ENCODE assay signal across 1 cellular context in the genomic region with DNA sequence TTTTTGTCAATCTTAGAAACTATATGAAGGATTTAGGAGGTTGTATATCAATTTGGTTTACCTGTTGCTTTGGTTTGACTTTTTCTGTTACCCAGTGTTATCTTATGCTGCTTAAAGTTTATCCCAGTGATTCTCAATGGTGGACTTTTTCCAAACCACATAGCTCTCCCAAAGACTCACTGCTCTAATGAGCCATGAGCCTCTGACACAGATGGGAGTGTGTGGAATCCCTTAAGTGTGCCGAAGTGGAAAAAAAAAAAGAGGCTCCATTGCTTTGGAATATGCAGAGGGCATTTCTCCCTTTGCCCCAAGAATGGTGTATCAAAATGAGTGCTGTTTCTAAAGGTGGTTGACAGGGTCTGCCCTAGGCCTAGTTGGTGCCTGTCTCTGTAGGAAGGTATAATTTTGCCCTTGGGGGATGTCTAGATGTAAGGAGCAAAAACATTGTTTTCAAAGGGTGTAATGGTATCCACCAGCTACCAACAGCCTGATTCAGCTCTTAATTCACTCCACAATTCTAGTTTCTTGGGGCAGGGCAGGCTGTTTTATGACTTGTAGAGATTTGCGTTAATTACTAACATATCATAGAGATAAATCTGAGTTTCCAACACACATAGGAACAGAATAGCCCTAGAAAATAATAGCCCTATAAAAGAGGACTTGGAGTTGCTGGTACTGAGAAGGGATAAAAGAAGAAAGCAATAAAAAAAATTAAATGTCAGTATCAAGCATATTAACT.
TF ChIP-seq lines count a peak whose summit lies in the region.

No MANE protein-coding gene starts in this region.

TF ChIP-seq in IMR-90, 13 proteins besides CTCF, POLR2A, EP300 and RAD21:
- TF ChIP-seq RCOR1 (IDR thresholded peaks at IDR 0.05; ENCODE audit: insufficient replicate concordance, low read length) (no peak), BHLHE40 (IDR thresholded peaks at IDR 0.05; ENCODE audit: low read depth, low read length) (peak; percentile 54; the same call in 1 of the 2 replicates)
